In the genomic region with DNA sequence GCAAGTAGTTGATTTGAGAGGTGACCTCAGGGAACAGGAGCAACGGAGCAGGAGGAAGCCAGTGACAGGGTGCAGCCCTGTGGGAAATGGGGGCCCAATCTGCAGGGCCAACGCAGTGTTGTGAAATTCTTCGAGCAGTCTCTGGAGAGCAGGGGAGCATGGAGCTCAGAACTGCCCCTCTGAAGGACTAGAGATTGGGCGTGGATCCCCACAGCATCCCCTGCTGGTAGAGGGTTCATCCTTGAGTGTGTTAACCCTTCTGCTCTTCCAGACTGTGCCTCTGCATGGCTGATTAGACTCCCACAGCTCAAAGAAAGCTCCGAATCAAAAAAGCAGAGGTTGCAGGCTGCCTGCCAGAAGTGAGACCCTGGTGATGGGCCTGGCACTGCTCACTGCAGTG, we compare ENCODE assay signal across 1 cellular context.
TF ChIP-seq lines count a peak whose summit lies in the region.

No MANE protein-coding gene starts in this region.

TF ChIP-seq in K562, 482 proteins besides CTCF, POLR2A, EP300 and RAD21:
- TF ChIP-seq, protein P1, sequence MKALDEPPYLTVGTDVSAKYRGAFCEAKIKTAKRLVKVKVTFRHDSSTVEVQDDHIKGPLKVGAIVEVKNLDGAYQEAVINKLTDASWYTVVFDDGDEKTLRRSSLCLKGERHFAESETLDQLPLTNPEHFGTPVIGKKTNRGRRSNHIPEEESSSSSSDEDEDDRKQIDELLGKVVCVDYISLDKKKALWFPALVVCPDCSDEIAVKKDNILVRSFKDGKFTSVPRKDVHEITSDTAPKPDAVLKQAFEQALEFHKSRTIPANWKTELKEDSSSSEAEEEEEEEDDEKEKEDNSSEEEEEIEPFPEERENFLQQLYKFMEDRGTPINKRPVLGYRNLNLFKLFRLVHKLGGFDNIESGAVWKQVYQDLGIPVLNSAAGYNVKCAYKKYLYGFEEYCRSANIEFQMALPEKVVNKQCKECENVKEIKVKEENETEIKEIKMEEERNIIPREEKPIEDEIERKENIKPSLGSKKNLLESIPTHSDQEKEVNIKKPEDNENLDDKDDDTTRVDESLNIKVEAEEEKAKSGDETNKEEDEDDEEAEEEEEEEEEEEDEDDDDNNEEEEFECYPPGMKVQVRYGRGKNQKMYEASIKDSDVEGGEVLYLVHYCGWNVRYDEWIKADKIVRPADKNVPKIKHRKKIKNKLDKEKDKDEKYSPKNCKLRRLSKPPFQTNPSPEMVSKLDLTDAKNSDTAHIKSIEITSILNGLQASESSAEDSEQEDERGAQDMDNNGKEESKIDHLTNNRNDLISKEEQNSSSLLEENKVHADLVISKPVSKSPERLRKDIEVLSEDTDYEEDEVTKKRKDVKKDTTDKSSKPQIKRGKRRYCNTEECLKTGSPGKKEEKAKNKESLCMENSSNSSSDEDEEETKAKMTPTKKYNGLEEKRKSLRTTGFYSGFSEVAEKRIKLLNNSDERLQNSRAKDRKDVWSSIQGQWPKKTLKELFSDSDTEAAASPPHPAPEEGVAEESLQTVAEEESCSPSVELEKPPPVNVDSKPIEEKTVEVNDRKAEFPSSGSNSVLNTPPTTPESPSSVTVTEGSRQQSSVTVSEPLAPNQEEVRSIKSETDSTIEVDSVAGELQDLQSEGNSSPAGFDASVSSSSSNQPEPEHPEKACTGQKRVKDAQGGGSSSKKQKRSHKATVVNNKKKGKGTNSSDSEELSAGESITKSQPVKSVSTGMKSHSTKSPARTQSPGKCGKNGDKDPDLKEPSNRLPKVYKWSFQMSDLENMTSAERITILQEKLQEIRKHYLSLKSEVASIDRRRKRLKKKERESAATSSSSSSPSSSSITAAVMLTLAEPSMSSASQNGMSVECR (CRISPR knock-in tag; IDR thresholded peaks at IDR 0.05): no peak
- no peak for TF ChIP-seq CHD2 (IDR thresholded peaks at IDR 0.05; ENCODE audit: low read depth, low read length)
- TF ChIP-seq CCAR2 (IDR thresholded peaks at IDR 0.05; ENCODE audit: low read depth, low read length): no peak
- no peak for TF ChIP-seq NR2C2 (CRISPR knock-in tag; IDR thresholded peaks at IDR 0.05)
- no peak for TF ChIP-seq NR2C2 (tag; IDR thresholded peaks at IDR 0.05)
- no peak for TF ChIP-seq NR3C1 (CRISPR knock-in tag; IDR thresholded peaks at IDR 0.05)
- TF ChIP-seq, protein P2, sequence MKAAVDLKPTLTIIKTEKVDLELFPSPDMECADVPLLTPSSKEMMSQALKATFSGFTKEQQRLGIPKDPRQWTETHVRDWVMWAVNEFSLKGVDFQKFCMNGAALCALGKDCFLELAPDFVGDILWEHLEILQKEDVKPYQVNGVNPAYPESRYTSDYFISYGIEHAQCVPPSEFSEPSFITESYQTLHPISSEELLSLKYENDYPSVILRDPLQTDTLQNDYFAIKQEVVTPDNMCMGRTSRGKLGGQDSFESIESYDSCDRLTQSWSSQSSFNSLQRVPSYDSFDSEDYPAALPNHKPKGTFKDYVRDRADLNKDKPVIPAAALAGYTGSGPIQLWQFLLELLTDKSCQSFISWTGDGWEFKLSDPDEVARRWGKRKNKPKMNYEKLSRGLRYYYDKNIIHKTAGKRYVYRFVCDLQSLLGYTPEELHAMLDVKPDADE (conservative IDR thresholded peaks at IDR 0.05; ENCODE audit: control insufficient read depth, low read depth, low read length): no peak
- TF ChIP-seq ZNF551 (CRISPR knock-in tag; IDR thresholded peaks at IDR 0.05): no peak
- TF ChIP-seq SNRNP70 (optimal IDR thresholded peaks at IDR 0.05; ENCODE audit: low read depth, low read length): no peak
- no peak for TF ChIP-seq TBL1XR1 (IDR thresholded peaks at IDR 0.05; ENCODE audit: low read length in 2 of 2)
- no peak for TF ChIP-seq ZNF146 (CRISPR knock-in tag; IDR thresholded peaks at IDR 0.05; ENCODE audit: unreplicated experiment)
- no peak for TF ChIP-seq MEF2A (IDR thresholded peaks at IDR 0.05; ENCODE audit: control insufficient read depth, low read depth, low read length)
- TF ChIP-seq, protein P3, sequence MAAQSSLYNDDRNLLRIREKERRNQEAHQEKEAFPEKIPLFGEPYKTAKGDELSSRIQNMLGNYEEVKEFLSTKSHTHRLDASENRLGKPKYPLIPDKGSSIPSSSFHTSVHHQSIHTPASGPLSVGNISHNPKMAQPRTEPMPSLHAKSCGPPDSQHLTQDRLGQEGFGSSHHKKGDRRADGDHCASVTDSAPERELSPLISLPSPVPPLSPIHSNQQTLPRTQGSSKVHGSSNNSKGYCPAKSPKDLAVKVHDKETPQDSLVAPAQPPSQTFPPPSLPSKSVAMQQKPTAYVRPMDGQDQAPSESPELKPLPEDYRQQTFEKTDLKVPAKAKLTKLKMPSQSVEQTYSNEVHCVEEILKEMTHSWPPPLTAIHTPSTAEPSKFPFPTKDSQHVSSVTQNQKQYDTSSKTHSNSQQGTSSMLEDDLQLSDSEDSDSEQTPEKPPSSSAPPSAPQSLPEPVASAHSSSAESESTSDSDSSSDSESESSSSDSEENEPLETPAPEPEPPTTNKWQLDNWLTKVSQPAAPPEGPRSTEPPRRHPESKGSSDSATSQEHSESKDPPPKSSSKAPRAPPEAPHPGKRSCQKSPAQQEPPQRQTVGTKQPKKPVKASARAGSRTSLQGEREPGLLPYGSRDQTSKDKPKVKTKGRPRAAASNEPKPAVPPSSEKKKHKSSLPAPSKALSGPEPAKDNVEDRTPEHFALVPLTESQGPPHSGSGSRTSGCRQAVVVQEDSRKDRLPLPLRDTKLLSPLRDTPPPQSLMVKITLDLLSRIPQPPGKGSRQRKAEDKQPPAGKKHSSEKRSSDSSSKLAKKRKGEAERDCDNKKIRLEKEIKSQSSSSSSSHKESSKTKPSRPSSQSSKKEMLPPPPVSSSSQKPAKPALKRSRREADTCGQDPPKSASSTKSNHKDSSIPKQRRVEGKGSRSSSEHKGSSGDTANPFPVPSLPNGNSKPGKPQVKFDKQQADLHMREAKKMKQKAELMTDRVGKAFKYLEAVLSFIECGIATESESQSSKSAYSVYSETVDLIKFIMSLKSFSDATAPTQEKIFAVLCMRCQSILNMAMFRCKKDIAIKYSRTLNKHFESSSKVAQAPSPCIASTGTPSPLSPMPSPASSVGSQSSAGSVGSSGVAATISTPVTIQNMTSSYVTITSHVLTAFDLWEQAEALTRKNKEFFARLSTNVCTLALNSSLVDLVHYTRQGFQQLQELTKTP (IDR thresholded peaks at IDR 0.05; ENCODE audit: low read depth in 1 of 2, partially characterized antibody in 2 of 2): no peak
- no peak for TF ChIP-seq ZNF282 (CRISPR knock-in tag; IDR thresholded peaks at IDR 0.05)
- TF ChIP-seq HOXB6 (CRISPR knock-in tag; IDR thresholded peaks at IDR 0.05; ENCODE audit: borderline replicate concordance): no peak
- no peak for TF ChIP-seq FOXA3 (CRISPR knock-in tag; conservative IDR thresholded peaks at IDR 0.05 in 1 of 2, IDR thresholded peaks at IDR 0.05 in 1 of 2)
- TF ChIP-seq ZNF696 (CRISPR knock-in tag; conservative IDR thresholded peaks at IDR 0.05): no peak
- TF ChIP-seq RUNX1 (IDR thresholded peaks at IDR 0.05; ENCODE audit: low read depth): no peak
